ENCODE assay signal across 18 cellular contexts in genomic region chr2:38129987-38130386, GRCh38. TPM values are rescaled to one million over a fixed set of nuclear protein-coding genes. Genes with fewer than 3 reads are reported as not detected.
A peak's percentile ranks its signal among the peaks of the same experiment; 100 is the strongest.
DNase-seq lines count a peak whose midpoint lies in the region; ATAC-seq and TF ChIP-seq lines count a peak whose summit lies in the region.
"Had no signal": no experiment of that assay in that cellular context is flagged by ENCODE, and none has a peak within 500 bp of the region (broad histone marks: within the 10 kb centered on the region; RNA-seq: fewer than 3 reads in every experiment).

No MANE protein-coding gene starts in this region.

- H3K9me3 Mint-ChIP-seq in osteocyte (ENCODE audit: unreplicated experiment) = peaks cover 8% of the 10 kb centered on the region
- H3K9me3 Mint-ChIP-seq in stimulated activated naive CD8-positive, alpha-beta T cell treated with anti-CD3 and anti-CD28 coated beads, Interleukin-15, amount 100 ng/mL, for 72 hours = peaks cover 19 to 36% of the 10 kb centered on the region in 2 donors
- peaks cover 6% of the 10 kb centered on the region for H3K9me3 Mint-ChIP-seq in natural killer cell treated with Interleukin-12 subunit alpha and Interleukin-12 subunit beta and Interleukin-15 and Interleukin-18, amount 100 ng/mL, for 72 hours

- DNase-seq in EL = peak; percentile 25
- DNase-seq in NOMO-1 treated with dmso at 0.1 percent for 144 hours (lab: John Stamatoyannopoulos, UW; ENCODE audit: unreplicated experiment) = peak; percentile 85
- peak; percentile 43 for DNase-seq in fibroblast of peridontal ligament (ENCODE audit: extremely low read depth)
- no peak for DNase-seq in osteocyte (ENCODE audit: extremely low spot score, unreplicated experiment)
- DNase-seq in cerebellum (ENCODE audit: low spot score) = no peak
- no peak for DNase-seq in kidney tubule cell (ENCODE audit: low spot score)
- DNase-seq in stimulated activated naive CD8-positive, alpha-beta T cell treated with anti-CD3 and anti-CD28 coated beads, Interleukin-15, amount 100 ng/mL, for 72 hours = no peak
- DNase-seq in natural killer cell treated with Interleukin-12 subunit alpha and Interleukin-12 subunit beta and Interleukin-15 and Interleukin-18, amount 100 ng/mL, for 72 hours (ENCODE audit: low spot score) = no peak
- DNase-seq: activated CD8-positive, alpha-beta memory T cell treated with anti-CD3 and anti-CD28 coated beads for 24 hours; activated gamma-delta T cell; dermis blood vessel endothelial cell; hippocampal formation; natural killer cell; NCI-H1092 treated with DMSO at 0.1 percent for 48 hours; retina; stimulated activated CD4-positive, alpha-beta T cell treated with anti-CD3 and anti-CD28 coated beads, Interleukin-4, amount 100 ng/mL, for 1 hour; WERI-Rb-1 had no signal

- no peak overlapping the region for H3K4me3 Mint-ChIP-seq in osteocyte (ENCODE audit: unreplicated experiment)
- no peak overlapping the region for H3K4me3 Mint-ChIP-seq in stimulated activated naive CD8-positive, alpha-beta T cell treated with anti-CD3 and anti-CD28 coated beads, Interleukin-15, amount 100 ng/mL, for 72 hours
- no peak overlapping the region for H3K4me3 Mint-ChIP-seq in natural killer cell treated with Interleukin-12 subunit alpha and Interleukin-12 subunit beta and Interleukin-15 and Interleukin-18, amount 100 ng/mL, for 72 hours
- H3K4me3 Mint-ChIP-seq: natural killer cell, type B pancreatic cell had no signal

- H3K27me3 Mint-ChIP-seq in osteocyte (ENCODE audit: unreplicated experiment) = no peaks in the 10 kb centered on the region
- H3K27me3 Mint-ChIP-seq in stimulated activated naive CD8-positive, alpha-beta T cell treated with anti-CD3 and anti-CD28 coated beads, Interleukin-15, amount 100 ng/mL, for 72 hours = no peaks in the 10 kb centered on the region
- H3K27me3 Mint-ChIP-seq in natural killer cell treated with Interleukin-12 subunit alpha and Interleukin-12 subunit beta and Interleukin-15 and Interleukin-18, amount 100 ng/mL, for 72 hours = peaks cover 0 to 4% of the 10 kb centered on the region in 2 donors
- H3K27me3 Mint-ChIP-seq: type B pancreatic cell had no signal

- no peak for TF ChIP-seq CTCF in osteocyte (IDR thresholded peaks at IDR 0.05)

- no peaks in the 10 kb centered on the region for H3K36me3 Mint-ChIP-seq in osteocyte (ENCODE audit: unreplicated experiment)
- peaks cover 10% of the 10 kb centered on the region for H3K36me3 Mint-ChIP-seq in natural killer cell treated with Interleukin-12 subunit alpha and Interleukin-12 subunit beta and Interleukin-15 and Interleukin-18, amount 100 ng/mL, for 72 hours
- H3K36me3 Mint-ChIP-seq: natural killer cell had no signal

- H3K27ac Mint-ChIP-seq in osteocyte (ENCODE audit: unreplicated experiment) = peak overlapping the region; percentile 19
- no peak overlapping the region for H3K27ac Mint-ChIP-seq in stimulated activated naive CD8-positive, alpha-beta T cell treated with anti-CD3 and anti-CD28 coated beads, Interleukin-15, amount 100 ng/mL, for 72 hours
- H3K27ac Mint-ChIP-seq in natural killer cell treated with Interleukin-12 subunit alpha and Interleukin-12 subunit beta and Interleukin-15 and Interleukin-18, amount 100 ng/mL, for 72 hours = no peak overlapping the region
- H3K27ac Mint-ChIP-seq: natural killer cell, type B pancreatic cell had no signal

- ATAC-seq in stimulated activated naive CD8-positive, alpha-beta T cell treated with anti-CD3 and anti-CD28 coated beads, Interleukin-15, amount 100 ng/mL, for 72 hours = no peak
- ATAC-seq in natural killer cell treated with Interleukin-12 subunit alpha and Interleukin-12 subunit beta and Interleukin-15 and Interleukin-18, amount 100 ng/mL, for 72 hours = no peak

- H3K4me1 Mint-ChIP-seq in osteocyte (ENCODE audit: unreplicated experiment) = peaks cover 7% of the 10 kb centered on the region
- H3K4me1 Mint-ChIP-seq in stimulated activated naive CD8-positive, alpha-beta T cell treated with anti-CD3 and anti-CD28 coated beads, Interleukin-15, amount 100 ng/mL, for 72 hours = no peaks in the 10 kb centered on the region
- H3K4me1 Mint-ChIP-seq in natural killer cell treated with Interleukin-12 subunit alpha and Interleukin-12 subunit beta and Interleukin-15 and Interleukin-18, amount 100 ng/mL, for 72 hours (ENCODE audit: low read depth in 2 of 2) = peaks cover 0 to 2% of the 10 kb centered on the region in 2 donors
- H3K4me1 Mint-ChIP-seq: natural killer cell had no signal

RNA-seq across cellular contexts. Expression of gene CYP1B1, which starts 54.0 kb away (rescaled TPM):
- total RNA-seq in osteocyte (137 and 145 TPM in 2 replicates), cerebellum (23.7 TPM)
- 10 to 100 TPM; 90.3 to 95.7 TPM for total RNA-seq in natural killer cell treated with Interleukin-12 subunit alpha and Interleukin-12 subunit beta and Interleukin-15 and Interleukin-18, amount 100 ng/mL, for 72 hours

Comparison
In these comparisons a context has a peak if more than half of its experiments do, and no peak if none do; other contexts are left out.
1. DNase-seq: peak in EL (single experiment), NOMO-1 treated with dmso at 0.1 percent for 144 hours (single experiment) and fibroblast of peridontal ligament (single experiment); none in osteocyte (single experiment), cerebellum (single experiment), kidney tubule cell (single experiment), stimulated activated naive CD8-positive, alpha-beta T cell treated with anti-CD3 and anti-CD28 coated beads, Interleukin-15, amount 100 ng/mL, for 72 hours (0 of 2) and natural killer cell treated with Interleukin-12 subunit alpha and Interleukin-12 subunit beta and Interleukin-15 and Interleukin-18, amount 100 ng/mL, for 72 hours (single experiment).